In the genomic region with DNA sequence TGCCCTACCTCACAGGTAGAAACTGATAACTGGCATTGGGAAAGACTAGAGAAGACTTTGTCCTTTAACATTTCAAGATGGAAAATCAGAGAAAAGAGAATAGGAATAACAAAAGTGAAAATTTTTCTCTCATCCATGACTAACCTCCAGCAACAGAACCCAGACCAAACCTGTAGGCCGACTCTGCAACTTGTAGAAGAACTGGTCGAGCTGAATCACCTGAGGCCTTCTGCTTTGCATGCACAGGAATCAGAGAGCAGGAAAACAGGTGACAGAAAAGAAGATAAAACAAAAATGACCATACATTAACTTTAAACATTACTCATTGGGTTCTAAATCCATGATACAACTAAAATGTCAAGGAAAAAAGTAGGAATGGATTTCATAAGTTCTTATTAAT, we compare ENCODE assay signal across 20 cellular contexts.
"Had no signal": no experiment of that assay in that cellular context is flagged by ENCODE, and none has a peak within 500 bp of the region (broad histone marks: within the 10 kb centered on the region; RNA-seq: fewer than 3 reads in every experiment).

No MANE protein-coding gene starts in this region.

- H3K27ac ChIP-seq: left ventricle myocardium inferior, ovary, right atrium auricular region, right lobe of liver, suprapubic skin, thoracic aorta, tibial artery, upper lobe of left lung, vagina had no signal

- DNase-seq: islet precursor cell; left ventricle myocardium inferior; midbrain; mucosa of descending colon; naive thymus-derived CD4-positive, alpha-beta T cell; ovary; right lobe of liver; stimulated activated CD4-positive, alpha-beta T cell treated with anti-CD3 and anti-CD28 coated beads, Interleukin-12 subunit alpha, Interleukin-12 subunit beta, amount 100 ng/mL, for 4 hours; stimulated activated CD4-positive, alpha-beta T cell treated with anti-CD3 and anti-CD28 coated beads, Interleukin-15, amount 100 ng/mL, for 24 hours; stimulated activated CD4-positive, alpha-beta T cell treated with anti-CD3 and anti-CD28 coated beads, Interleukin-2, amount 100 ng/mL, for 24 hours; stimulated activated CD4-positive, alpha-beta T cell treated with anti-CD3 and anti-CD28 coated beads, Interleukin-4, amount 100 ng/mL, for 1 hour; stimulated activated naive CD4-positive, alpha-beta T cell; tibial artery; upper lobe of left lung had no signal

- H3K9me3 ChIP-seq: left ventricle myocardium inferior, mucosa of descending colon, ovary, right atrium auricular region, right lobe of liver, suprapubic skin, thoracic aorta, tibial artery, upper lobe of left lung, vagina had no signal

- H3K4me1 ChIP-seq: right atrium auricular region, upper lobe of left lung had no signal

- H3K36me3 ChIP-seq: ovary had no signal

- ATAC-seq: mucosa of descending colon; naive thymus-derived CD4-positive, alpha-beta T cell; natural killer cell treated with Interleukin-12 subunit alpha and Interleukin-12 subunit beta and Interleukin-15 and Interleukin-18, amount 100 ng/mL, for 72 hours; right lobe of liver had no signal

- H3K27me3 ChIP-seq: ovary, right atrium auricular region, right lobe of liver, suprapubic skin, tibial artery, upper lobe of left lung, vagina had no signal

- H3K4me3 ChIP-seq: left ventricle myocardium inferior, lung, mucosa of descending colon, ovary, right atrium auricular region, right lobe of liver, suprapubic skin, thoracic aorta, tibial artery, upper lobe of left lung, vagina had no signal
